ENCODE assay signal across 12 cellular contexts in the genomic region with DNA sequence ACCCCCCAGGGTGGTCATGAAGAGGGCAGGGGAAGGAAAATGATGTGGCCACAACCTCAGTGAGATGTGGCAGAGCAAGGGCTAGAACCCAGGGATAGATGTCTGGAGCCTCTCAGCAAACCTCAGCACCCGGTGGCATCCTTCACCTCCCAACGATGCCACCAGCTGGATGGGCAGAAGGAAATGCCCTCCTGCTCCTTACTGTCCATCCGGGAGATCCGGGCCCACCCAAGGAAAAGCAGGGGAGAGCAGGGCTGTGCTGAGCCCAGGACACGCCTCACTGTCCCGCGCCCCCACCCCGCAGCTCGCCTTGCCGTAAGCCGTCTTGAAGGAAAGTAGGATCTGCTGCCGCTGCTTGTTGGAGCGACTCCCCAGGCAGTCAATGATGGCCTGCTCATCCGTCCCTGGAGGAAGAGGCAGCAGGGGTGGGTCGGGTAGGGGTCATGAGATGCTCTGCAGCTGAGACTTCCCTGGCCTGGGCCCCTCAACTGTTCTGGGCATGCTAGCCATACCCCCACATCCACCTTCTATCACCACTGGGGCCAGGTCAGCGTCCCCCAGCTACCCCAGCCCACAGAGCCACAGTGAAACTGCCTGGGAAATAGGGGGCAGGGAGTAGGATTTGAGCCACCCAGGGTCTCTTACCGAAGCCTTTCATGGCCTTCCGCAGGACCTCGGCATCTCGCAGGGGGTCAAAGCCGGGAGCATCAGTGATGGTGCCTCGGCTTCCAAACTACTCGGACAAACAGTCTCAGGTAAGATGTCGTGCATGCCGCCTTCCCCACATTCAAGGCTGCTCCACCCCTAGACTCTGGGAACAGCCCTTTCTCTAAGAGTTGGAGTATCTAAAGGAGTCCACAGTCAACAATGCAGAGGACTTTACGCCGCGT. TPM values are rescaled to one million over a fixed set of nuclear protein-coding genes. Genes with fewer than 3 reads are reported as not detected.
DNase-seq lines count a peak whose midpoint lies in the region; ATAC-seq and TF ChIP-seq lines count a peak whose summit lies in the region.
"Had no signal": no experiment of that assay in that cellular context is flagged by ENCODE, and none has a peak within 500 bp of the region (broad histone marks: within the 10 kb centered on the region; RNA-seq: fewer than 3 reads in every experiment).

No MANE protein-coding gene starts in this region.

- H3K9me3 ChIP-seq in duodenal mucosa (ENCODE audit: control insufficient read depth in 1 of 2, low read length in 2 of 2) = no peaks in the 10 kb centered on the region
- H3K9me3 ChIP-seq in neutrophil = peaks cover 5% of the 10 kb centered on the region
- no peaks in the 10 kb centered on the region for H3K9me3 ChIP-seq in upper lobe of right lung
- H3K9me3 ChIP-seq: pancreas, Peyer's patch, tibial nerve had no signal

- intact Hi-C loops in upper lobe of right lung (cut with DNase I) = no loop called here

- no peak for DNase-seq in activated naive CD4-positive, alpha-beta T cell treated with anti-CD3 and anti-CD28 coated beads, Interleukin-2, amount 50 U/mL, for 72 hours (ENCODE audit: low spot score in 2 of 2)
- no peak for DNase-seq in activated naive CD4-positive, alpha-beta T cell treated with Interleukin-2 at 50 U/mL for 16 hours
- peak; percentile 57 for DNase-seq in upper lobe of right lung
- no peak for DNase-seq in pons (ENCODE audit: low spot score)
- DNase-seq in dedifferentiated amniotic fluid mesenchymal stem cell (ENCODE audit: extremely low spot score) = no peak

- H3K27ac ChIP-seq in duodenal mucosa (ENCODE audit: low read depth, low read length) (peak overlapping the region; percentile 55), neutrophil (peak overlapping the region; percentile 32), upper lobe of right lung (no peak overlapping the region)
- H3K27ac ChIP-seq: pancreas had no signal

- H3K4me3 ChIP-seq in duodenal mucosa (ENCODE audit: low read depth in 1 of 2, low read length in 2 of 2) (no peak overlapping the region), neutrophil (ENCODE audit: low read depth in 1 of 2, low read length in 1 of 2) (no peak overlapping the region), upper lobe of right lung (no peak overlapping the region)
- H3K4me3 ChIP-seq: pancreas, Peyer's patch, tibial nerve had no signal

- H3K4me1 ChIP-seq in duodenal mucosa (ENCODE audit: control insufficient read depth in 1 of 2, insufficient read depth in 2 of 2, low read length in 2 of 2) = peaks cover 29 to 36% of the 10 kb centered on the region in 2 donors
- peaks cover 17 to 21% of the 10 kb centered on the region in 2 experiments for H3K4me1 ChIP-seq in neutrophil (ENCODE audit: control insufficient read depth in 1 of 2, insufficient read depth in 1 of 2, low read depth in 1 of 2, low read length in 1 of 2)
- peaks cover 5% of the 10 kb centered on the region for H3K4me1 ChIP-seq in upper lobe of right lung

- H3K27ac Mint-ChIP-seq in activated naive CD4-positive, alpha-beta T cell treated with anti-CD3 and anti-CD28 coated beads, Interleukin-2, amount 50 U/mL, for 72 hours = peak overlapping the region; percentile 84 to 94

- H3K27me3 ChIP-seq in duodenal mucosa (ENCODE audit: control insufficient read depth in 1 of 2, insufficient read depth in 2 of 2, low read length in 2 of 2) (no peaks in the 10 kb centered on the region), neutrophil (no peaks in the 10 kb centered on the region), upper lobe of right lung (no peaks in the 10 kb centered on the region)
- H3K27me3 ChIP-seq: pancreas, Peyer's patch, tibial nerve had no signal

- no peaks in the 10 kb centered on the region for H3K9me3 Mint-ChIP-seq in activated naive CD4-positive, alpha-beta T cell treated with anti-CD3 and anti-CD28 coated beads, Interleukin-2, amount 50 U/mL, for 72 hours

- peaks cover 0 to 4% of the 10 kb centered on the region in 2 donors for H3K36me3 Mint-ChIP-seq in activated naive CD4-positive, alpha-beta T cell treated with anti-CD3 and anti-CD28 coated beads, Interleukin-2, amount 50 U/mL, for 72 hours

- TF ChIP-seq CTCF in neutrophil (IDR thresholded peaks at IDR 0.05) (no peak), upper lobe of right lung (IDR thresholded peaks at IDR 0.05) (no peak)

- peaks cover 45 to 98% of the 10 kb centered on the region in 2 donors for H3K36me3 ChIP-seq in duodenal mucosa (ENCODE audit: control insufficient read depth in 1 of 2, insufficient read depth in 2 of 2, low read length in 2 of 2)
- H3K36me3 ChIP-seq in neutrophil = peaks cover 100% of the 10 kb centered on the region
- peaks cover 89% of the 10 kb centered on the region for H3K36me3 ChIP-seq in upper lobe of right lung

- H3K9ac ChIP-seq in duodenal mucosa (ENCODE audit: low read depth in 1 of 2, low read length in 2 of 2) = no peak overlapping the region

- no peak for ATAC-seq in activated naive CD4-positive, alpha-beta T cell treated with anti-CD3 and anti-CD28 coated beads, Interleukin-2, amount 50 U/mL, for 72 hours
- no peak for ATAC-seq in upper lobe of right lung
- no peak for ATAC-seq in GM19467 (IDR thresholded peaks at IDR 0.05; ENCODE audit: unreplicated experiment)
- ATAC-seq: left lobe of liver, pancreas had no signal

RNA-seq across cellular contexts. Expression of gene PLAC9, which starts 34.3 kb away (rescaled TPM):
- total RNA-seq in activated naive CD4-positive, alpha-beta T cell treated with anti-CD3 and anti-CD28 coated beads, Interleukin-2, amount 50 U/mL, for 72 hours = not detected
- total RNA-seq in upper lobe of right lung = 24.1 TPM

RNA-seq across cellular contexts. Expression of gene ANXA11, which starts 38.5 kb away (rescaled TPM):
- 100 to 1,000 TPM; 218 to 304 TPM for total RNA-seq in activated naive CD4-positive, alpha-beta T cell treated with anti-CD3 and anti-CD28 coated beads, Interleukin-2, amount 50 U/mL, for 72 hours
- 287 TPM for total RNA-seq in upper lobe of right lung

Comparison
In these comparisons a context has a peak if more than half of its experiments do, and no peak if none do; other contexts are left out.
1. RNA of gene PLAC9, which starts 34.3 kb away (total RNA-seq): 24.1 TPM in upper lobe of right lung (single experiment); not detected in activated naive CD4-positive, alpha-beta T cell treated with anti-CD3 and anti-CD28 coated beads, Interleukin-2, amount 50 U/mL, for 72 hours; every median in the first group is over 10 times any median in the second.